In genomic region chr13:98751397-98752110, GRCh38 we compare ENCODE assay signal across 9 cellular contexts. TPM values are rescaled to one million over a fixed set of nuclear protein-coding genes. Genes with fewer than 3 reads are reported as not detected.
DNase-seq lines count a peak whose midpoint lies in the region; TF ChIP-seq lines count a peak whose summit lies in the region.
"Had no signal": no experiment of that assay in that cellular context is flagged by ENCODE, and none has a peak within 500 bp of the region (broad histone marks: within the 10 kb centered on the region; RNA-seq: fewer than 3 reads in every experiment).

No MANE protein-coding gene starts in this region.

- in situ Hi-C loops in KBM-7 (cut with MboI; ENCODE audit: low pct_unique_long_range_greater_than_20kb, low sequenced_read_pairs) = no loop called here

- H3K9me3 ChIP-seq in breast epithelium (peaks cover 0 to 4% of the 10 kb centered on the region in 2 donors), subcutaneous abdominal adipose tissue (ENCODE audit: control insufficient read depth in 5 of 5, low read length in 5 of 5) (peaks cover 0 to 4% (median 0%) of the 10 kb centered on the region in 5 donors)

- H3K4me3 ChIP-seq in breast epithelium = peak overlapping the region; percentile 26 to 72 (median 46)
- H3K4me3 ChIP-seq in kidney epithelial cell (ENCODE audit: low read depth, low read length) = peak overlapping the region; percentile 32
- peak overlapping the region; percentile 56 to 65 (median 60) for H3K4me3 ChIP-seq in subcutaneous abdominal adipose tissue (ENCODE audit: low read depth in 1 of 5, low read length in 5 of 5)

- H3K27ac ChIP-seq in breast epithelium (no peak overlapping the region), subcutaneous abdominal adipose tissue (ENCODE audit: low read depth, low read length) (no peak overlapping the region)

- H3K9ac ChIP-seq in subcutaneous abdominal adipose tissue (ENCODE audit: low read length in 5 of 5) = peak overlapping the region in 2 of 5 donors; percentile 23 to 60

- intact Hi-C loops in breast epithelium (cut with DNase I; ENCODE audit: low total_unique reads) = no loop called here

- TF ChIP-seq CTCF in breast epithelium (IDR thresholded peaks at IDR 0.05) = no peak
- TF ChIP-seq CTCF in kidney epithelial cell (IDR thresholded peaks at IDR 0.05; ENCODE audit: insufficient read depth, low read length, poor library complexity, severe bottlenecking) = no peak

- H3K36me3 ChIP-seq in breast epithelium (no peaks in the 10 kb centered on the region), kidney epithelial cell (ENCODE audit: control insufficient read depth, insufficient read depth, low read length) (no peaks in the 10 kb centered on the region), subcutaneous abdominal adipose tissue (ENCODE audit: control insufficient read depth in 5 of 5, insufficient read depth in 5 of 5, low read length in 5 of 5) (no peaks in the 10 kb centered on the region)

- no peak for TF ChIP-seq POLR2A in breast epithelium (IDR thresholded peaks at IDR 0.05)

- H3K4me1 ChIP-seq in breast epithelium (peaks cover 0 to 5% of the 10 kb centered on the region in 2 donors), subcutaneous abdominal adipose tissue (ENCODE audit: control insufficient read depth in 5 of 5, insufficient read depth in 5 of 5, low read length in 5 of 5) (peaks cover 0 to 17% (median 14%) of the 10 kb centered on the region in 5 donors)

- DNase-seq in NCI-H748 (lab: John Stamatoyannopoulos, UW; ENCODE audit: unreplicated experiment) (peak; percentile 33), NCI-H748 treated with DMSO at 0.1 percent for 48 hours (lab: John Stamatoyannopoulos, UW) (no peak), breast epithelium (ENCODE audit: low spot score in 2 of 2) (no peak), kidney epithelial cell (ENCODE audit: low read depth) (no peak), hypothalamus (lab: John Stamatoyannopoulos, UW) (no peak), KBM-7 (no peak), MV-4-11 (lab: John Stamatoyannopoulos, UW) (no peak)
- DNase-seq: activated CD4-positive, alpha-beta T cell treated with anti-CD3 and anti-CD28 coated beads, Interleukin-2, amount 10 ng/mL, durations not matched to agents 24 days and 14 days had no signal

- peaks cover 5 to 25% of the 10 kb centered on the region in 2 donors for H3K27me3 ChIP-seq in breast epithelium
- peaks cover 19% of the 10 kb centered on the region for H3K27me3 ChIP-seq in kidney epithelial cell (ENCODE audit: control insufficient read depth, insufficient read depth, low read length)
- H3K27me3 ChIP-seq in subcutaneous abdominal adipose tissue (ENCODE audit: control insufficient read depth in 5 of 5, insufficient read depth in 4 of 5, low read length in 5 of 5) = peaks cover 9 to 29% (median 18%) of the 10 kb centered on the region in 5 donors

RNA-seq across cellular contexts. Expression of gene SLC15A1, which starts 0.9 kb away (rescaled TPM):
- 1 to 10 TPM in 1 of 3 donors, not detected in 2; 1.3 TPM for total RNA-seq in breast epithelium
- total RNA-seq in kidney epithelial cell = 0.68 and 1.1 TPM in 2 replicates
- total RNA-seq: activated CD4-positive, alpha-beta T cell treated with anti-CD3 and anti-CD28 coated beads, Interleukin-2, amount 10 ng/mL, durations not matched to agents 24 days and 14 days had no signal
